In the genomic region with DNA sequence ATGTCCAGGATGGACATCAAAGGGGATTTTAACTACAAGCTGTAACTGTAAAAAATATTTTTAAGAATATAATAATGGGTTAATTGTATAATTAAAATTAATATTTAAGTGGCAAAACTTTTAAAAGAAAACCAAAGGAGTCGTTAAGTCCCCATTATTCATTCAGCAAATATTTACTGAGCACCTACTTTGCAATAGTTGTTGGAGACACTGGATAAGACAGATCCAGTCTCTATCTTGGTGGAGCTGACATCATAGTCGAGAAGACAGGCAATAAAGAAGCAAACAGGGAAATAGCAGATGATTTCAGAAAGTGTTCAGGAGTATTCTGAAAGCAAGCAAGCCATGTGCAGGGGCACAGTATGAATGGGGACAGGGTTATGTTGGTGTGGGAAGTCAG, we compare ENCODE assay signal across 33 cellular contexts.
"Had no signal": no experiment of that assay in that cellular context is flagged by ENCODE, and none has a peak within 500 bp of the region (broad histone marks: within the 10 kb centered on the region; RNA-seq: fewer than 3 reads in every experiment).

No MANE protein-coding gene starts in this region.

- ATAC-seq: activated naive CD4-positive, alpha-beta T cell treated with anti-CD3 and anti-CD28 coated beads, Interleukin-2, amount 50 U/mL, for 72 hours; activated T-cell treated with anti-CD3 and anti-CD28 coated beads, Interleukin-2, amount 50 U/mL, for 4 hours; Right ventricle myocardium inferior had no signal

- FAIRE-seq: RCC 7860 had no signal

- H2AFZ ChIP-seq: PC-9 had no signal

- H3K27me3 ChIP-seq: adrenal gland had no signal

- DNase-seq: activated CD4-positive, alpha-beta memory T cell treated with anti-CD3 and anti-CD28 coated beads, Interleukin-2, amount 10 ng/mL, durations not matched to agents 7 days and 5 days; activated CD4-positive, alpha-beta T cell treated with anti-CD3 and anti-CD28 coated beads for 1 hour; activated CD4-positive, alpha-beta T cell treated with anti-CD3 and anti-CD28 coated beads for 48 hours; activated CD4-positive, CD25-positive, alpha-beta regulatory T cell; activated CD8-positive, alpha-beta memory T cell treated with anti-CD3 and anti-CD28 coated beads, Interleukin-2, amount 50 U/mL, for 4 hours; activated gamma-delta T cell treated with Interleukin-2 at 50 U/mL for 16 hours; activated naive CD4-positive, alpha-beta T cell treated with anti-CD3 and anti-CD28 coated beads for 36 hours; activated T-cell treated with anti-CD3 and anti-CD28 coated beads for 4 hours; activated T-cell treated with anti-CD3 and anti-CD28 coated beads, Interleukin-2, amount 50 U/mL, for 4 hours; anterior cingulate cortex; central memory CD4-positive, alpha-beta T cell; Karpas-422; KBM-7; NCI-H1105; NCI-H1436; NCI-H1694; NCI-H1930; NCI-H2081 treated with DMSO at 0.1 percent for 48 hours; NCI-H345; NCI-H524 treated with DMSO at 0.1 percent for 48 hours; NCI-H748 treated with DMSO at 0.1 percent for 48 hours; NK-92 treated with Interleukin-12 subunit alpha and Interleukin-12 subunit beta, amount 100 ng/mL, for 24 hours; PC-9; SW 1271; T-helper 1 cell; T-helper 2 cell; T1000; WERI-Rb-1 had no signal

- H3K4me2 ChIP-seq: PC-9 had no signal

- H3K27ac ChIP-seq: adrenal gland, PC-9, RWPE1, WERI-Rb-1 had no signal

- H3K4me3 ChIP-seq: adrenal gland, PC-9 had no signal

- H3K36me3 ChIP-seq: adrenal gland, WERI-Rb-1 had no signal

- H3K4me1 ChIP-seq: adrenal gland had no signal

- H3K9me3 ChIP-seq: adrenal gland had no signal
